In genomic region chr5:133399247-133399891, GRCh38 we compare ENCODE assay signal across 12 cellular contexts.
"Had no signal": no experiment of that assay in that cellular context is flagged by ENCODE, and none has a peak within 500 bp of the region (broad histone marks: within the 10 kb centered on the region; RNA-seq: fewer than 3 reads in every experiment).

No MANE protein-coding gene starts in this region.

- H3K9me3 Mint-ChIP-seq: activated naive CD4-positive, alpha-beta T cell treated with anti-CD3 and anti-CD28 coated beads, Interleukin-2, amount 10 ng/mL, durations not matched to agents 7 days and 5 days; activated T-helper 17 cell treated with anti-CD3 and anti-CD28 coated beads, Interleukin-2, amount 50 U/mL, for 72 hours had no signal

- H3K4me2 ChIP-seq: SK-N-SH had no signal

- H3K27ac Mint-ChIP-seq: activated naive CD4-positive, alpha-beta T cell treated with anti-CD3 and anti-CD28 coated beads, Interleukin-2, amount 10 ng/mL, durations not matched to agents 7 days and 5 days; activated T-helper 17 cell treated with anti-CD3 and anti-CD28 coated beads, Interleukin-2, amount 50 U/mL, for 72 hours; nephron progenitor cell; type B pancreatic cell had no signal

- H3K27me3 ChIP-seq: body of pancreas had no signal

- H3K36me3 ChIP-seq: esophagus squamous epithelium had no signal

- H3K27me3 Mint-ChIP-seq: activated naive CD4-positive, alpha-beta T cell treated with anti-CD3 and anti-CD28 coated beads, Interleukin-2, amount 10 ng/mL, durations not matched to agents 7 days and 5 days; activated T-helper 17 cell treated with anti-CD3 and anti-CD28 coated beads, Interleukin-2, amount 50 U/mL, for 72 hours had no signal

- H3K36me3 Mint-ChIP-seq: activated naive CD4-positive, alpha-beta T cell treated with anti-CD3 and anti-CD28 coated beads, Interleukin-2, amount 10 ng/mL, durations not matched to agents 7 days and 5 days had no signal

- H3K27ac ChIP-seq: body of pancreas, esophagus squamous epithelium had no signal

- FAIRE-seq: TTC549 had no signal

- H3K4me3 ChIP-seq: body of pancreas, esophagus squamous epithelium had no signal

- DNase-seq: activated naive CD4-positive, alpha-beta T cell treated with anti-CD3 and anti-CD28 coated beads, Interleukin-2, amount 10 ng/mL, durations not matched to agents 7 days and 5 days; amniotic stem cell; body of pancreas; cerebellar nuclear complex; esophagus squamous epithelium; foreskin fibroblast; mesendoderm; nephron progenitor cell; SK-N-SH had no signal

- H3K9ac ChIP-seq: SK-N-SH had no signal

- H3K4me3 Mint-ChIP-seq: activated naive CD4-positive, alpha-beta T cell treated with anti-CD3 and anti-CD28 coated beads, Interleukin-2, amount 10 ng/mL, durations not matched to agents 7 days and 5 days; activated T-helper 17 cell treated with anti-CD3 and anti-CD28 coated beads, Interleukin-2, amount 50 U/mL, for 72 hours; nephron progenitor cell; type B pancreatic cell had no signal

- H3K4me1 ChIP-seq: body of pancreas, esophagus squamous epithelium had no signal

- H3K9me3 ChIP-seq: body of pancreas, esophagus squamous epithelium, SK-N-SH had no signal
